ENCODE assay signal across 17 cellular contexts in the genomic region with DNA sequence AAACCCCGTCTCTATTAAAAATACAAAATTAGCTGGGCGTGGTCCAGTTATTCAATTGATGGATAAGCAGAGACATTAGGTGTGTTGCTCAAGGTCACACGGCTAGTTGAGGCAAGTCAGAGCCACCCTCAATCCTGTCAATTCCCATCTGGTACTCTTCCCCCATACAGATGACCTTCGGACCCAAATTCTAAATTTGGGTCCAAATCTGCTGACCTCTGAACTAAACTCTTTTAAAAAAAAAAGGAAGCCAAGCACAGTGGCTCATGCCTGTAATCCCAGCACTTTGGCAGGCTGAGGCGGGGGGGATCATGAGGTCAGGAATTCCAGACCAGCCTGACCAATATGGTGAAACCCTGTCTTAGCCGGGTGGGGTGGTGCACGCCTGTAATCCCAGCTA. TPM values are rescaled to one million over a fixed set of nuclear protein-coding genes. Genes with fewer than 3 reads are reported as not detected.
DNase-seq lines count a peak whose midpoint lies in the region; ATAC-seq and TF ChIP-seq lines count a peak whose summit lies in the region.
"Had no signal": no experiment of that assay in that cellular context is flagged by ENCODE, and none has a peak within 500 bp of the region (broad histone marks: within the 10 kb centered on the region; RNA-seq: fewer than 3 reads in every experiment).

No MANE protein-coding gene starts in this region.

- CTCF ChIA-PET in RWPE1 (lab: Yijun Ruan, JAX), result no interaction called here

- DNase-seq in GM23338 (ENCODE audit: low spot score) (no peak), RWPE1 (ENCODE audit: low spot score) (no peak), spleen (peak; percentile 0), posterior vena cava (ENCODE audit: low spot score) (no peak)
- DNase-seq: 8988T; ACHN; BE2C; C1 segment of cervical spinal cord; Caco-2; Calu3; CD4-positive, alpha-beta memory T cell; CD4-positive, CD25-positive, alpha-beta regulatory T cell; DMS79 treated with DMSO at 0.1 percent for 48 hours; GF-D8 had no signal

- intact Hi-C loops in spleen (cut with DNase I; ENCODE audit: low total_unique reads) (no loop called here), posterior vena cava (cut with DNase I) (no loop called here)

- H3K4me1 ChIP-seq in GM23338 (ENCODE audit: insufficient read depth) (no peaks in the 10 kb centered on the region), spleen (peaks cover 0 to 4% (median 2%) of the 10 kb centered on the region in 6 donors)
- H3K4me1 ChIP-seq: BE2C had no signal

- ATAC-seq in GM23338 (no peak), HG02610 (IDR thresholded peaks at IDR 0.05; ENCODE audit: unreplicated experiment) (no peak)

- H2AFZ ChIP-seq in GM23338, result no peak overlapping the region

- H3K27ac ChIP-seq in GM23338 (ENCODE audit: low read depth) (peak overlapping the region; percentile 14; the same call in 1 of the 2 replicates), RWPE1 (peak overlapping the region; percentile 32), spleen (no peak overlapping the region)
- H3K27ac ChIP-seq: BLaER1 had no signal

- H3K4me3 ChIP-seq in GM23338 (no peak overlapping the region), spleen (no peak overlapping the region)
- H3K4me3 ChIP-seq: BLaER1 had no signal

- POLR2A ChIA-PET in RWPE1 (lab: Yijun Ruan, JAX; ENCODE audit: low non-redundant PET), result no interaction called here

- peaks cover 74% of the 10 kb centered on the region for H3K36me3 Mint-ChIP-seq in GM23338 (ENCODE audit: low read depth)

- H3F3A ChIP-seq in GM23338 (replicated peaks; ENCODE audit: low read depth), result peaks cover 6% of the 10 kb centered on the region; the same call in 1 of the 2 replicates

- H3K4me3 Mint-ChIP-seq in GM23338, result no peak overlapping the region
- H3K4me3 Mint-ChIP-seq: CD14-positive monocyte; CD4-positive, alpha-beta memory T cell; CD4-positive, CD25-positive, alpha-beta regulatory T cell had no signal

- no peaks in the 10 kb centered on the region for H3K4me1 Mint-ChIP-seq in GM23338
- H3K4me1 Mint-ChIP-seq: CD14-positive monocyte; CD4-positive, alpha-beta memory T cell; CD4-positive, CD25-positive, alpha-beta regulatory T cell had no signal

- no peak for TF ChIP-seq CTCF in GM23338 (conservative IDR thresholded peaks at IDR 0.05; ENCODE audit: low read depth in 2 of 2)
- no peak for TF ChIP-seq CTCF in RWPE1 (conservative IDR thresholded peaks at IDR 0.05; ENCODE audit: low read depth)
- TF ChIP-seq CTCF in spleen (IDR thresholded peaks at IDR 0.05 in 8 of 11, conservative IDR thresholded peaks at IDR 0.05 in 3 of 11), result no peak

- H3K27ac Mint-ChIP-seq in GM23338, result no peak overlapping the region

- H3K79me2 ChIP-seq in GM23338 (replicated peaks; ENCODE audit: insufficient read depth), result peaks cover 4% of the 10 kb centered on the region; the same call in 1 of the 2 replicates

- no peak for TF ChIP-seq POLR2A in spleen (IDR thresholded peaks at IDR 0.05)

- peaks cover 6% of the 10 kb centered on the region for H3K27me3 Mint-ChIP-seq in GM23338 (ENCODE audit: insufficient read depth, low read depth, poor library complexity)
- H3K27me3 Mint-ChIP-seq: CD4-positive, alpha-beta memory T cell; CD4-positive, CD25-positive, alpha-beta regulatory T cell had no signal

- H3K27me3 ChIP-seq in GM23338 (ENCODE audit: insufficient read depth) (no peaks in the 10 kb centered on the region), spleen (replicated peaks in 1 of 7) (no peaks in the 10 kb centered on the region)
- H3K27me3 ChIP-seq: BE2C, BLaER1 had no signal

- no peak overlapping the region for H3K4me2 ChIP-seq in GM23338
- H3K4me2 ChIP-seq: BLaER1 had no signal

- H3K9me3 ChIP-seq in spleen, result no peaks in the 10 kb centered on the region
- H3K9me3 ChIP-seq: BE2C, BLaER1, Caco-2 had no signal

- peaks cover 74% of the 10 kb centered on the region for H3K36me3 ChIP-seq in GM23338 (ENCODE audit: insufficient read depth)
- H3K36me3 ChIP-seq in spleen, result peaks cover 11 to 100% (median 91%) of the 10 kb centered on the region in 6 donors

- no peaks in the 10 kb centered on the region for H3K9me2 ChIP-seq in GM23338 (ENCODE audit: insufficient read depth)

- 89 to 98% (median 92%) methylated on average over 7 of the region's 7 CpGs for WGBS in spleen, 5 donors

- peaks cover 26% of the 10 kb centered on the region for H4K20me1 ChIP-seq in GM23338 (replicated peaks; ENCODE audit: insufficient read depth)

- no peaks in the 10 kb centered on the region for H3K9me3 Mint-ChIP-seq in GM23338
- H3K9me3 Mint-ChIP-seq: CD14-positive monocyte; CD4-positive, CD25-positive, alpha-beta regulatory T cell had no signal

TF ChIP-seq in GM23338, 12 proteins besides CTCF, POLR2A, EP300 and RAD21 (continues in another document):
- no peak for TF ChIP-seq ZNF331 (CRISPR knock-in tag; IDR thresholded peaks at IDR 0.05; ENCODE audit: low read depth)
- TF ChIP-seq, protein P1, sequence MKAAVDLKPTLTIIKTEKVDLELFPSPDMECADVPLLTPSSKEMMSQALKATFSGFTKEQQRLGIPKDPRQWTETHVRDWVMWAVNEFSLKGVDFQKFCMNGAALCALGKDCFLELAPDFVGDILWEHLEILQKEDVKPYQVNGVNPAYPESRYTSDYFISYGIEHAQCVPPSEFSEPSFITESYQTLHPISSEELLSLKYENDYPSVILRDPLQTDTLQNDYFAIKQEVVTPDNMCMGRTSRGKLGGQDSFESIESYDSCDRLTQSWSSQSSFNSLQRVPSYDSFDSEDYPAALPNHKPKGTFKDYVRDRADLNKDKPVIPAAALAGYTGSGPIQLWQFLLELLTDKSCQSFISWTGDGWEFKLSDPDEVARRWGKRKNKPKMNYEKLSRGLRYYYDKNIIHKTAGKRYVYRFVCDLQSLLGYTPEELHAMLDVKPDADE (IDR thresholded peaks at IDR 0.05), result no peak
- TF ChIP-seq JUNB (IDR thresholded peaks at IDR 0.05; ENCODE audit: unreplicated experiment), result no peak
- TF ChIP-seq STAT1 (IDR thresholded peaks at IDR 0.05; ENCODE audit: unreplicated experiment), result no peak
- TF ChIP-seq CREB1 (CRISPR knock-in tag; IDR thresholded peaks at IDR 0.05; ENCODE audit: low read depth), result no peak
- TF ChIP-seq NANOG (IDR thresholded peaks at IDR 0.05; ENCODE audit: borderline replicate concordance), result no peak
- TF ChIP-seq EZH2 (IDR thresholded peaks at IDR 0.05; ENCODE audit: low read depth, unreplicated experiment), result no peak
- no peak for TF ChIP-seq EZH2phosphoT487 (IDR thresholded peaks at IDR 0.05; ENCODE audit: unreplicated experiment)
- TF ChIP-seq ZNF114 (CRISPR knock-in tag; IDR thresholded peaks at IDR 0.05), result no peak
- TF ChIP-seq, protein P2, sequence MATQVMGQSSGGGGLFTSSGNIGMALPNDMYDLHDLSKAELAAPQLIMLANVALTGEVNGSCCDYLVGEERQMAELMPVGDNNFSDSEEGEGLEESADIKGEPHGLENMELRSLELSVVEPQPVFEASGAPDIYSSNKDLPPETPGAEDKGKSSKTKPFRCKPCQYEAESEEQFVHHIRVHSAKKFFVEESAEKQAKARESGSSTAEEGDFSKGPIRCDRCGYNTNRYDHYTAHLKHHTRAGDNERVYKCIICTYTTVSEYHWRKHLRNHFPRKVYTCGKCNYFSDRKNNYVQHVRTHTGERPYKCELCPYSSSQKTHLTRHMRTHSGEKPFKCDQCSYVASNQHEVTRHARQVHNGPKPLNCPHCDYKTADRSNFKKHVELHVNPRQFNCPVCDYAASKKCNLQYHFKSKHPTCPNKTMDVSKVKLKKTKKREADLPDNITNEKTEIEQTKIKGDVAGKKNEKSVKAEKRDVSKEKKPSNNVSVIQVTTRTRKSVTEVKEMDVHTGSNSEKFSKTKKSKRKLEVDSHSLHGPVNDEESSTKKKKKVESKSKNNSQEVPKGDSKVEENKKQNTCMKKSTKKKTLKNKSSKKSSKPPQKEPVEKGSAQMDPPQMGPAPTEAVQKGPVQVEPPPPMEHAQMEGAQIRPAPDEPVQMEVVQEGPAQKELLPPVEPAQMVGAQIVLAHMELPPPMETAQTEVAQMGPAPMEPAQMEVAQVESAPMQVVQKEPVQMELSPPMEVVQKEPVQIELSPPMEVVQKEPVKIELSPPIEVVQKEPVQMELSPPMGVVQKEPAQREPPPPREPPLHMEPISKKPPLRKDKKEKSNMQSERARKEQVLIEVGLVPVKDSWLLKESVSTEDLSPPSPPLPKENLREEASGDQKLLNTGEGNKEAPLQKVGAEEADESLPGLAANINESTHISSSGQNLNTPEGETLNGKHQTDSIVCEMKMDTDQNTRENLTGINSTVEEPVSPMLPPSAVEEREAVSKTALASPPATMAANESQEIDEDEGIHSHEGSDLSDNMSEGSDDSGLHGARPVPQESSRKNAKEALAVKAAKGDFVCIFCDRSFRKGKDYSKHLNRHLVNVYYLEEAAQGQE (IDR thresholded peaks at IDR 0.05; ENCODE audit: unreplicated experiment), result no peak
- TF ChIP-seq POLR2AphosphoS5 (IDR thresholded peaks at IDR 0.05; ENCODE audit: low read depth), result no peak

RNA-seq across cellular contexts. Expression of a gene that starts 23.9 kb away (rescaled TPM):
- total RNA-seq in GM23338 (2014; rRNA removed; shearing (Covaris generic)), result 141 and 177 TPM in 2 replicates
- polyA plus RNA-seq in GM23338 (2016; fragmentation: Nextera tagmentation; extraction: Ambion mirVana) (18.0 and 18.2 TPM in 2 replicates), spleen (10 to 100 TPM; 10.4 to 22.1 (median 14.5) TPM)
- total RNA-seq in spleen (100 to 1,000 TPM in 4 of 7 donors, 10 to 100 TPM in 3; 91.6 to 131 (median 106) TPM), posterior vena cava (10 to 100 TPM; 50.2 to 52.5 TPM)

RNA-seq across cellular contexts. Expression of a gene that starts 30.3 kb away (rescaled TPM):
- total RNA-seq in GM23338 (2014; rRNA removed; shearing (Covaris generic)), result 4,855 and 4,916 TPM in 2 replicates
- polyA plus RNA-seq in GM23338 (2016; fragmentation: Nextera tagmentation; extraction: Ambion mirVana) (2,219 and 2,404 TPM in 2 replicates), spleen (1,000 to 10,000 TPM; 3,423 to 5,071 (median 3,908) TPM)
- total RNA-seq in spleen (1,000 to 10,000 TPM; 1,023 to 1,741 (median 1,286) TPM), posterior vena cava (1,000 to 10,000 TPM; 1,277 to 1,372 TPM)

RNA-seq across cellular contexts. Expression of a gene that starts 54.1 kb away (rescaled TPM):
- total RNA-seq in GM23338 (2014; rRNA removed; shearing (Covaris generic)), result 15.9 and 16.9 TPM in 2 replicates
- polyA plus RNA-seq in GM23338 (2016; fragmentation: Nextera tagmentation; extraction: Ambion mirVana) (9.9 and 12.6 TPM in 2 replicates), spleen (10 to 100 TPM; 14.8 to 40.1 (median 16.9) TPM)
- total RNA-seq in spleen (10 to 100 TPM; 25.7 to 69.8 (median 58.4) TPM), posterior vena cava (10 to 100 TPM; 47.4 to 55.9 TPM)

Comparison
In these comparisons a context has a peak if more than half of its experiments do, and no peak if none do; other contexts are left out.
1. H3K27ac ChIP-seq: peak in GM23338 (single experiment) and RWPE1 (single experiment); none in spleen (0 of 8).